In the genomic region with DNA sequence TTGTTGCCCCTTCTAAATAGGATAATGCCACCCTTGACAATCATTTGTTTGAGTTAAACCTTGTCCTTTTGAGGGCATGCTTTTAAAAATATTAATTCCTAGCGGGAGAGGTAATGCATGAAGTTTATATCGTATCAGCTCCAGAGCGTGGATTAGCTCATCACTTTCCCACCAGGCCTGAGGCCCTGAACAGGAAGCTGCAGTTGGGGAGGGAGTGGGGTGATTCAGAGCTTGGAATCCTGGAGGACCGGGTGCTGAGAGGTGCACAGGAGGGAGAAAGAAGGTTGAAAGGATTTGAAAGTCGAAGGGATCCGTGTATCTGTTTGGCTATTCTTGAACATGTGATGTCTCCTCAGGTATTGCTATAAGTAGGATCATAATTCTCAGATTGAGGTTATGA, we compare ENCODE assay signal across 19 cellular contexts. TPM values are rescaled to one million over a fixed set of nuclear protein-coding genes. Genes with fewer than 3 reads are reported as not detected.
A peak's percentile ranks its signal among the peaks of the same experiment; 100 is the strongest.
DNase-seq lines count a peak whose midpoint lies in the region; ATAC-seq and FAIRE-seq lines count a peak whose summit lies in the region.
"Had no signal": no experiment of that assay in that cellular context is flagged by ENCODE, and none has a peak within 500 bp of the region (broad histone marks: within the 10 kb centered on the region; RNA-seq: fewer than 3 reads in every experiment).

No MANE protein-coding gene starts in this region.

- DNase-seq in EL: peak; percentile 69
- DNase-seq in M059J (ENCODE audit: low read depth): peak; percentile 50
- peak; percentile 77 for DNase-seq in dermis blood vessel endothelial cell
- peak; percentile 60 for DNase-seq in kidney tubule cell (ENCODE audit: low spot score)
- no peak for DNase-seq in RCC 7860 (ENCODE audit: low spot score)
- DNase-seq in activated CD4-positive, alpha-beta T cell treated with anti-CD3 and anti-CD28 coated beads, Interleukin-2, amount 50 U/mL, for 1 hour: no peak
- DNase-seq: activated CD4-positive, alpha-beta T cell treated with anti-CD3 and anti-CD28 coated beads for 4 hours; activated CD8-positive, alpha-beta memory T cell treated with anti-CD3 and anti-CD28 coated beads, Interleukin-2, amount 50 U/mL, for 48 hours; activated gamma-delta T cell treated with Interleukin-2 at 50 U/mL for 16 hours; GDM1; MG63; NCI-H1930; NCI-H524; stimulated activated CD4-positive, alpha-beta T cell treated with anti-CD3 and anti-CD28 coated beads, Interleukin-2, amount 100 ng/mL, for 48 hours; T1000 had no signal

- FAIRE-seq in RCC 7860 (lab: Jason Lieb, UNC): no peak
- FAIRE-seq: GM12891 had no signal

- ATAC-seq in HG02973 (IDR thresholded peaks at IDR 0.05; ENCODE audit: unreplicated experiment): no peak
- no peak for ATAC-seq in GM19397 (IDR thresholded peaks at IDR 0.05; ENCODE audit: unreplicated experiment)
- ATAC-seq: sciatic nerve had no signal

RNA-seq across cellular contexts. Expression of a gene that starts 25.0 kb away (rescaled TPM):
- 7.6 and 12.1 TPM in 2 replicates for total RNA-seq in M059J (2014; rRNA removed; shearing (Covaris generic))
- total RNA-seq in dermis blood vessel endothelial cell: 24.1 and 32.8 TPM in 2 replicates

Comparison
In these comparisons a context has a peak if more than half of its experiments do, and no peak if none do; other contexts are left out.
1. DNase-seq: peak in EL (single experiment), M059J (single experiment), dermis blood vessel endothelial cell (single experiment) and kidney tubule cell (single experiment); none in RCC 7860 (single experiment) and activated CD4-positive, alpha-beta T cell treated with anti-CD3 and anti-CD28 coated beads, Interleukin-2, amount 50 U/mL, for 1 hour (single experiment).